35 cellular contexts compared by ENCODE assay signal in genomic region chr4:71752383-71753042, GRCh38. TPM values are rescaled to one million over a fixed set of nuclear protein-coding genes. Genes with fewer than 3 reads are reported as not detected.
DNase-seq lines count a peak whose midpoint lies in the region; ATAC-seq and TF ChIP-seq lines count a peak whose summit lies in the region.
"Had no signal": no experiment of that assay in that cellular context is flagged by ENCODE, and none has a peak within 500 bp of the region (broad histone marks: within the 10 kb centered on the region; RNA-seq: fewer than 3 reads in every experiment).

No MANE protein-coding gene starts in this region.

- no peaks in the 10 kb centered on the region; the same call in 1 of the 2 replicates for H3F3A ChIP-seq in GM23338 (replicated peaks; ENCODE audit: low read depth)

- H3K4me2 ChIP-seq in GM23338, result peak overlapping the region; percentile 17
- H3K4me2 ChIP-seq: BLaER1, hepatocyte, neural progenitor cell had no signal

- WGBS in HUES64, result 67% methylated on average over 4 of the region's 5 CpGs

- peak overlapping the region; percentile 66 for H3K9ac ChIP-seq in HUES64 (ENCODE audit: low read depth, low read length)
- H3K9ac ChIP-seq: BLaER1, GM23248, neural progenitor cell had no signal

- DNase-seq in GM23338 (ENCODE audit: low spot score), result peak; percentile 47
- peak; percentile 48 to 66 for DNase-seq in left colon
- no peak for DNase-seq in SJCRH30
- no peak for DNase-seq in T-cell
- DNase-seq in glutamatergic neuron, result no peak
- DNase-seq: activated CD8-positive, alpha-beta T cell treated with anti-CD3 and anti-CD28 coated beads, Interleukin-2, amount 10 ng/mL, durations not matched to agents 7 days and 5 days; amygdala; GDM1; GM23248; KG1; left lung; mesendoderm; NCI-H1694; NCI-H2171; pancreas; retina; stimulated activated naive B cell treated with anti-CD40 and anti-IgM and Interleukin-4, amounts not matched to agents 10 μg/mL and 1 μg/mL and 100 μg/mL, for 72 hours; upper lobe of right lung had no signal

- H3K9me3 ChIP-seq in HUES64 (ENCODE audit: insufficient read depth, low read depth, low read length) (no peaks in the 10 kb centered on the region), SJCRH30 (replicated peaks) (no peaks in the 10 kb centered on the region)
- H3K9me3 ChIP-seq: BLaER1, gastroesophageal sphincter, left lung, pancreas, upper lobe of right lung had no signal

- H3K27me3 ChIP-seq in GM23338 (ENCODE audit: insufficient read depth), result no peaks in the 10 kb centered on the region
- H3K27me3 ChIP-seq in HUES64 (ENCODE audit: insufficient read depth, low read length), result no peaks in the 10 kb centered on the region
- H3K27me3 ChIP-seq in SJCRH30, result peaks cover 12% of the 10 kb centered on the region; the same call in 1 of the 2 replicates
- H3K27me3 ChIP-seq: BLaER1, gastroesophageal sphincter, hepatocyte, left lung, neural progenitor cell, pancreas, upper lobe of right lung had no signal

- no peak overlapping the region for H2AFZ ChIP-seq in GM23338
- H2AFZ ChIP-seq: GM23248, hepatocyte, neural progenitor cell had no signal

- peaks cover 45% of the 10 kb centered on the region for H3K4me1 ChIP-seq in GM23338 (ENCODE audit: insufficient read depth)
- H3K4me1 ChIP-seq in HUES64 (ENCODE audit: insufficient read depth, low read length), result peaks cover 34% of the 10 kb centered on the region
- no peaks in the 10 kb centered on the region for H3K4me1 ChIP-seq in SJCRH30
- H3K4me1 ChIP-seq: BLaER1, gastroesophageal sphincter, left lung, neural progenitor cell, pancreas, upper lobe of right lung had no signal

- H3K4me3 ChIP-seq in GM23338 (peak overlapping the region; percentile 0; the same call in 1 of the 2 replicates), HUES64 (ENCODE audit: low read length) (0 out of 2 replicates have a peak overlapping the region, but pooled peaks have one; percentile 22), WI38 (ENCODE audit: low read depth, low read length) (peak overlapping the region; percentile 18; the same call in 1 of the 2 replicates), SJCRH30 (no peak overlapping the region)
- H3K4me3 ChIP-seq: BLaER1, gastroesophageal sphincter, GM23248, hepatocyte, left lung, neural progenitor cell, pancreas, upper lobe of right lung had no signal

- H3K27me3 Mint-ChIP-seq in GM23338 (ENCODE audit: insufficient read depth, low read depth, poor library complexity) (no peaks in the 10 kb centered on the region), T-cell (peaks cover 0 to 4% of the 10 kb centered on the region in 2 donors), glutamatergic neuron (ENCODE audit: unreplicated experiment) (no peaks in the 10 kb centered on the region)

- intact Hi-C loops in left colon (cut with DNase I, micrococcal nuclease), result no loop called here

- H4K20me1 ChIP-seq in GM23338 (replicated peaks; ENCODE audit: insufficient read depth), result no peaks in the 10 kb centered on the region
- H4K20me1 ChIP-seq: BLaER1 had no signal

- H3K4me1 Mint-ChIP-seq in GM23338 (peaks cover 33% of the 10 kb centered on the region), T-cell (no peaks in the 10 kb centered on the region), glutamatergic neuron (ENCODE audit: low read depth, unreplicated experiment) (no peaks in the 10 kb centered on the region)
- H3K4me1 Mint-ChIP-seq: activated naive CD4-positive, alpha-beta T cell treated with anti-CD3 and anti-CD28 coated beads, Interleukin-2, amount 50 U/mL, for 24 hours; neural progenitor cell; stimulated activated naive B cell treated with anti-CD40 and anti-IgM and Interleukin-4, amounts not matched to agents 10 μg/mL and 1 μg/mL and 100 μg/mL, for 72 hours had no signal

- CTCF ChIA-PET in T-cell (lab: Charles Lee), result no interaction called here

- TF ChIP-seq CTCF in GM23338 (conservative IDR thresholded peaks at IDR 0.05; ENCODE audit: low read depth in 2 of 2) (no peak), WI38 (IDR thresholded peaks at IDR 0.05; ENCODE audit: low read depth, low read length) (no peak), glutamatergic neuron (IDR thresholded peaks at IDR 0.05; ENCODE audit: partially characterized antibody, unreplicated experiment) (no peak)

- H3K79me2 ChIP-seq in GM23338 (replicated peaks; ENCODE audit: insufficient read depth), result no peaks in the 10 kb centered on the region
- H3K79me2 ChIP-seq: hepatocyte had no signal

- H3K27ac Mint-ChIP-seq in GM23338 (peak overlapping the region; percentile 66; the same call in 1 of the 2 replicates), T-cell (no peak overlapping the region), glutamatergic neuron (ENCODE audit: unreplicated experiment) (no peak overlapping the region)
- H3K27ac Mint-ChIP-seq: activated CD8-positive, alpha-beta T cell treated with anti-CD3 and anti-CD28 coated beads, Interleukin-2, amount 10 ng/mL, durations not matched to agents 7 days and 5 days; activated naive CD4-positive, alpha-beta T cell treated with anti-CD3 and anti-CD28 coated beads, Interleukin-2, amount 50 U/mL, for 24 hours; activated T-helper 2 cell treated with anti-CD3 and anti-CD28 coated beads, Interferon-gamma antibody, Interleukin-2, Interleukin-4, amounts not matched to agents 10 μg/mL and 5 μg/mL and 100 μg/mL, durations not matched to agents 14 hours and 24 hours and 36 hours; neural progenitor cell; stimulated activated naive B cell treated with anti-CD40 and anti-IgM and Interleukin-4, amounts not matched to agents 10 μg/mL and 1 μg/mL and 100 μg/mL, for 72 hours had no signal

- H3K4me3 Mint-ChIP-seq in GM23338, result no peak overlapping the region
- H3K4me3 Mint-ChIP-seq in T-cell, result no peak overlapping the region
- no peak overlapping the region for H3K4me3 Mint-ChIP-seq in glutamatergic neuron (ENCODE audit: unreplicated experiment)
- H3K4me3 Mint-ChIP-seq: activated CD8-positive, alpha-beta T cell treated with anti-CD3 and anti-CD28 coated beads, Interleukin-2, amount 10 ng/mL, durations not matched to agents 7 days and 5 days; activated naive CD4-positive, alpha-beta T cell treated with anti-CD3 and anti-CD28 coated beads, Interleukin-2, amount 50 U/mL, for 24 hours; neural progenitor cell; stimulated activated naive B cell treated with anti-CD40 and anti-IgM and Interleukin-4, amounts not matched to agents 10 μg/mL and 1 μg/mL and 100 μg/mL, for 72 hours had no signal

- ATAC-seq in GM23338, result no peak
- peak; percentile 100 for ATAC-seq in left colon
- no peak for ATAC-seq in T-cell (replicated peaks in 1 of 4)
- no peak for ATAC-seq in activated CD4-positive, CD25-positive, alpha-beta regulatory T cell treated with anti-CD3 and anti-CD28 coated beads, Interleukin-2, amount 50 U/mL, for 24 hours
- ATAC-seq: activated CD8-positive, alpha-beta T cell treated with anti-CD3 and anti-CD28 coated beads, Interleukin-2, amount 10 ng/mL, durations not matched to agents 7 days and 5 days; gastroesophageal sphincter; left lung; pancreas; stimulated activated naive B cell treated with anti-CD40 and anti-IgM and Interleukin-4, amounts not matched to agents 10 μg/mL and 1 μg/mL and 100 μg/mL, for 72 hours; upper lobe of right lung had no signal

- H3K36me3 Mint-ChIP-seq in GM23338 (ENCODE audit: low read depth), result 0 out of 3 replicates have a peak, but pooled peaks cover 4% of the 10 kb centered on the region
- H3K36me3 Mint-ChIP-seq in T-cell, result no peaks in the 10 kb centered on the region
- H3K36me3 Mint-ChIP-seq in glutamatergic neuron (ENCODE audit: unreplicated experiment), result no peaks in the 10 kb centered on the region
- H3K36me3 Mint-ChIP-seq: activated naive CD4-positive, alpha-beta T cell treated with anti-CD3 and anti-CD28 coated beads, Interleukin-2, amount 50 U/mL, for 24 hours; neural progenitor cell; stimulated activated naive B cell treated with anti-CD40 and anti-IgM and Interleukin-4, amounts not matched to agents 10 μg/mL and 1 μg/mL and 100 μg/mL, for 72 hours had no signal

- no peaks in the 10 kb centered on the region for H3K36me3 ChIP-seq in GM23338 (ENCODE audit: insufficient read depth)
- no peaks in the 10 kb centered on the region for H3K36me3 ChIP-seq in HUES64 (ENCODE audit: insufficient read depth, low read length)
- no peaks in the 10 kb centered on the region for H3K36me3 ChIP-seq in SJCRH30
- H3K36me3 ChIP-seq: BLaER1, gastroesophageal sphincter, left lung, neural progenitor cell, pancreas, upper lobe of right lung had no signal

- POLR2A ChIA-PET in T-cell (lab: Charles Lee), result no interaction called here

- peak overlapping the region; percentile 91 for H3K27ac ChIP-seq in GM23338 (ENCODE audit: low read depth)
- H3K27ac ChIP-seq in HUES64 (ENCODE audit: low read depth, low read length), result peak overlapping the region; percentile 86
- no peak overlapping the region for H3K27ac ChIP-seq in SJCRH30
- H3K27ac ChIP-seq: BLaER1, gastroesophageal sphincter, GM23248, hepatocyte, left lung, neural progenitor cell, pancreas, upper lobe of right lung had no signal

- H3K9me3 Mint-ChIP-seq in GM23338 (no peaks in the 10 kb centered on the region; the same call in 2 of the 3 replicates), T-cell (no peaks in the 10 kb centered on the region), glutamatergic neuron (ENCODE audit: unreplicated experiment) (no peaks in the 10 kb centered on the region)
- H3K9me3 Mint-ChIP-seq: activated naive CD4-positive, alpha-beta T cell treated with anti-CD3 and anti-CD28 coated beads, Interleukin-2, amount 50 U/mL, for 24 hours; activated T-helper 2 cell treated with anti-CD3 and anti-CD28 coated beads, Interferon-gamma antibody, Interleukin-2, Interleukin-4, amounts not matched to agents 10 μg/mL and 5 μg/mL and 100 μg/mL, durations not matched to agents 14 hours and 24 hours and 36 hours; neural progenitor cell had no signal

- peaks cover 8% of the 10 kb centered on the region; the same call in 1 of the 2 replicates for H3K9me2 ChIP-seq in GM23338 (ENCODE audit: insufficient read depth)

TF ChIP-seq in GM23338, 12 proteins besides CTCF, POLR2A, EP300 and RAD21 (continues in another document):
- TF ChIP-seq EZH2phosphoT487 (IDR thresholded peaks at IDR 0.05; ENCODE audit: unreplicated experiment) (no peak), ZNF331 (CRISPR knock-in tag; IDR thresholded peaks at IDR 0.05; ENCODE audit: low read depth) (no peak), EZH2 (IDR thresholded peaks at IDR 0.05; ENCODE audit: low read depth, unreplicated experiment) (no peak)

RNA-seq across cellular contexts. Expression of gene GC, which starts 31.4 kb away (rescaled TPM):
- total RNA-seq in GM23338 (2014; rRNA removed; shearing (Covaris generic)), result 0.21 TPM in 1 of 2 replicates, not detected in the other
- polyA plus RNA-seq in GM23338 (2016; fragmentation: Nextera tagmentation; extraction: Ambion mirVana), result 0.38 and 1.7 TPM in 2 replicates
- 0.50 TPM for polyA plus RNA-seq in HUES64 (2013, experiment 1 of 2)
- polyA plus RNA-seq in HUES64 (2013, experiment 2 of 2), result 0.25 TPM
- total RNA-seq in left colon, result not detected
- not detected in 2 replicates for total RNA-seq in SJCRH30 (2014; rRNA removed; shearing (Covaris generic))
- 1 to 10 TPM in 3 of 5 donors, not detected in 2; 1.4 to 2.0 (median 1.4) TPM for total RNA-seq in T-cell
- not detected for total RNA-seq in glutamatergic neuron (ENCODE audit: unreplicated experiment)
- total RNA-seq: activated CD8-positive, alpha-beta T cell treated with anti-CD3 and anti-CD28 coated beads, Interleukin-2, amount 10 ng/mL, durations not matched to agents 7 days and 5 days; activated T-helper 2 cell treated with anti-CD3 and anti-CD28 coated beads, Interferon-gamma antibody, Interleukin-2, Interleukin-4, amounts not matched to agents 10 μg/mL and 5 μg/mL and 100 μg/mL, durations not matched to agents 14 hours and 24 hours and 36 hours; chondrocyte; endothelial cell of umbilical vein; fibroblast of lung; GM23248; left lung; myocyte; NCI-H460; OCI-LY7; skeletal muscle tissue; T-helper 2 cell treated with Interferon-gamma antibody and Interleukin-4, amounts not matched to agents 100 ng/mL and 5 ng/mL, for 36 hours; upper lobe of right lung had no signal
- polyA plus RNA-seq: endothelial cell of umbilical vein, fibroblast of lung, GM23248 had no signal

Comparison
In these comparisons a context has a peak if more than half of its experiments do, and no peak if none do; other contexts are left out.
1. DNase-seq: peak in GM23338 (single experiment) and left colon (2 of 2); none in SJCRH30 (0 of 2), T-cell (0 of 34) and glutamatergic neuron (single experiment).